In genomic region chr1:234535763-234536515, GRCh38 we compare ENCODE assay signal across 1 cellular context.
TF ChIP-seq lines count a peak whose summit lies in the region.

No MANE protein-coding gene starts in this region.

TF ChIP-seq in H1, 55 proteins besides CTCF, POLR2A, EP300 and RAD21 (continued from another document):
- TF ChIP-seq YY1 (IDR thresholded peaks at IDR 0.05; ENCODE audit: low read depth, low read length): no peak
- TF ChIP-seq ATF3 (IDR thresholded peaks at IDR 0.05; ENCODE audit: insufficient read depth, low read depth, low read length): no peak
- no peak for TF ChIP-seq POU5F1 (IDR thresholded peaks at IDR 0.05; ENCODE audit: low read depth, low read length)
- no peak for TF ChIP-seq ZNF274 (IDR thresholded peaks at IDR 0.05; ENCODE audit: borderline replicate concordance, extremely low read depth, low read length)
- TF ChIP-seq SIRT6 (IDR thresholded peaks at IDR 0.05; ENCODE audit: low read length): no peak
- no peak for TF ChIP-seq TCF12 (IDR thresholded peaks at IDR 0.05; ENCODE audit: low read depth, low read length)
- TF ChIP-seq ASH2L (IDR thresholded peaks at IDR 0.05; ENCODE audit: low read length): no peak
- no peak for TF ChIP-seq TEAD4 (IDR thresholded peaks at IDR 0.05; ENCODE audit: low read depth, low read length)
